Comparison of ENCODE assay signal across 9 cellular contexts in the genomic region with DNA sequence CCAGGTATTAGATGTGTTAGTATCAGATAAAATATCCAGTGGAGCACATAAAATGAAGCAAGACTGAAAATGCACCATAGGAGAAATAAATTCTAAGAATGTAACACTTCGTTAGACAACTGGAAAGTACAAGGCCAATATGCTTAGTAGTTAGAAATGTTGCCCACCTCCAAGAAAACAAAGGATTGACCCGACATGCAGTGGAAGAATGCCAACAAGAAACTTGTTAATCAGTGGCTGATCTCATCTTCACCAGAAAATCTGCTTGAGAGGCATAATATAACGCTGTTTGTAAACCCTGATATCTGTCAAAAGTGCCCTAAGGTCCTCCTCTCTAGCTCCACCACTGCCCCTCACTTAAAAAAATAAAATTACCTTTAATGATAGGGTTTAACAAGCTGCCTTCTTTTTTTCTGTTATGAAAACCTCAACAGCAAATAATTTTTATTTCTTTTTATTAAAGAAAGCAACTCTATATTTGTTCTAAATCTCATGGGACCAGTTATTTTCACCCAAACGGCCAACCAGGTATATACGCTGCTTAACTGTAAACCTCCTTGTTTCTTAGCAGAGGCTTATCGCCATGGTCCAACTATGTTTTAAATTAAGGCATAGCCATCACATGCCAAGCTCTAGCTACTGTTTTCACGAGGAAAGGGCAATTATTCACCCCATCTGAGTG. TPM values are rescaled to one million over a fixed set of nuclear protein-coding genes. Genes with fewer than 3 reads are reported as not detected.
A peak's percentile ranks its signal among the peaks of the same experiment; 100 is the strongest.
DNase-seq lines count a peak whose midpoint lies in the region; TF ChIP-seq lines count a peak whose summit lies in the region.
"Had no signal": no experiment of that assay in that cellular context is flagged by ENCODE, and none has a peak within 500 bp of the region (broad histone marks: within the 10 kb centered on the region; RNA-seq: fewer than 3 reads in every experiment).

No MANE protein-coding gene starts in this region.

- no peak overlapping the region for H2AK5ac ChIP-seq in mesendoderm (ENCODE audit: low read length)

- no peak overlapping the region for H2BK120ac ChIP-seq in mesendoderm (ENCODE audit: low read depth, low read length)

- TF ChIP-seq POLR2A in uterus (IDR thresholded peaks at IDR 0.05), result no peak

- H2BK5ac ChIP-seq in mesendoderm (ENCODE audit: low read length), result no peak overlapping the region

- dilution Hi-C loops in mammary epithelial cell (cut with HindIII; ENCODE audit: low sequenced_read_pairs), result no loop called here

- H3K4me3 ChIP-seq in mammary epithelial cell (replicated peaks in 1 of 3; ENCODE audit: insufficient read depth in 1 of 3, low read depth in 2 of 3, low read length in 3 of 3), result peak overlapping the region in 1 of 3 experiments; percentile 61
- H3K4me3 ChIP-seq in mesendoderm (ENCODE audit: low read length), result peak overlapping the region; percentile 83
- H3K4me3 ChIP-seq in uterus, result peak overlapping the region in 1 of 2 donors; percentile 69

- H4K5ac ChIP-seq in mesendoderm (ENCODE audit: low read length), result no peak overlapping the region

- peak overlapping the region; percentile 19 for H3K18ac ChIP-seq in mesendoderm (ENCODE audit: low read length)

- H3K27ac ChIP-seq in mammary epithelial cell (ENCODE audit: insufficient read depth, low read depth, low read length) (no peak overlapping the region), mesendoderm (ENCODE audit: low read depth, low read length) (no peak overlapping the region), uterus (no peak overlapping the region)

- WGBS in mammary epithelial cell (ENCODE audit: low coverage, missing lambda C conversion rate), result 61% methylated on average over 7 of the region's 7 CpGs
- WGBS in mesendoderm (ENCODE audit: extremely low coverage, insufficient coverage, low lambda C conversion rate), result no CpG with 5 or more reads among the region's 7 CpGs

- peaks cover 44% of the 10 kb centered on the region for H3K4me1 Mint-ChIP-seq in activated naive CD4-positive, alpha-beta T cell treated with anti-CD3 and anti-CD28 coated beads, Interleukin-2, amount 50 U/mL, for 24 hours
- H3K4me1 Mint-ChIP-seq in type B pancreatic cell (ENCODE audit: unreplicated experiment), result peaks cover 38% of the 10 kb centered on the region

- H3K4me2 ChIP-seq in mammary epithelial cell (ENCODE audit: insufficient read depth, low read depth, low read length), result peak overlapping the region; percentile 96
- peak overlapping the region; percentile 77 for H3K4me2 ChIP-seq in mesendoderm (ENCODE audit: low read length)

- intact Hi-C loops in mammary epithelial cell (cut with micrococcal nuclease) (loop anchor here (5.0 kb wide), 3 partner anchors 257 to 572 kb away; no protein-coding TSS in a partner anchor), uterus (cut with DNase I; ENCODE audit: low total_unique reads) (no loop called here)

- H3K9ac ChIP-seq in mammary epithelial cell (ENCODE audit: insufficient read depth, low read length) (peak overlapping the region; percentile 5), mesendoderm (ENCODE audit: low read length) (peak overlapping the region; percentile 75)

- no TSS peak for BruUV-seq in mammary epithelial cell (replicated peaks; lab: Mats Ljungman, UMichigan)

- CTCF ChIA-PET in mammary epithelial cell (lab: Charles Lee; ENCODE audit: low non-redundant PET), result interaction anchor here (0.6 kb wide), 2 partner anchors 118 to 219 kb away, joined by 3 to 6 read pairs; no protein-coding TSS in a partner anchor

- TF ChIP-seq CTCF in mammary epithelial cell (conservative IDR thresholded peaks at IDR 0.05 in 1 of 2, IDR thresholded peaks at IDR 0.05 in 1 of 2; ENCODE audit: extremely low read depth in 1 of 2, insufficient read depth in 1 of 2, low read depth in 1 of 2, low read length in 2 of 2) (no peak), type B pancreatic cell (conservative IDR thresholded peaks at IDR 0.05) (no peak), uterus (IDR thresholded peaks at IDR 0.05) (no peak)

- H3K56ac ChIP-seq in mesendoderm (ENCODE audit: low read length), result peak overlapping the region; percentile 70

- no peak overlapping the region for H3K23ac ChIP-seq in mesendoderm (ENCODE audit: low read length)

- peak overlapping the region; percentile 92 for H2AFZ ChIP-seq in mammary epithelial cell (ENCODE audit: low read depth, low read length)

- H3K36me3 Mint-ChIP-seq in activated naive CD4-positive, alpha-beta T cell treated with anti-CD3 and anti-CD28 coated beads, Interleukin-2, amount 50 U/mL, for 24 hours, result no peaks in the 10 kb centered on the region
- H3K36me3 Mint-ChIP-seq in type B pancreatic cell, result no peaks in the 10 kb centered on the region

- no peak overlapping the region for H3K4ac ChIP-seq in mesendoderm (ENCODE audit: low read depth, low read length)

- H3K79me1 ChIP-seq in mesendoderm (ENCODE audit: low read length), result peaks cover 2% of the 10 kb centered on the region

- H3K9me3 ChIP-seq in mammary epithelial cell (replicated peaks; ENCODE audit: insufficient read depth, low read length) (no peaks in the 10 kb centered on the region), uterus (no peaks in the 10 kb centered on the region)

- in situ Hi-C loops in mammary epithelial cell (cut with MboI; ENCODE audit: low sequenced_read_pairs in 2 of 2), result loop anchor here (5.0 to 10.0 kb wide), 3 partner anchors 365 to 732 kb away; no protein-coding TSS in a partner anchor

- H3K27me3 ChIP-seq in mammary epithelial cell (ENCODE audit: insufficient read depth, low read length), result no peaks in the 10 kb centered on the region
- no peaks in the 10 kb centered on the region for H3K27me3 ChIP-seq in mesendoderm (ENCODE audit: insufficient read depth, low read length, poor library complexity)
- H3K27me3 ChIP-seq in uterus, result no peaks in the 10 kb centered on the region

- H3K27ac Mint-ChIP-seq in activated naive CD4-positive, alpha-beta T cell treated with anti-CD3 and anti-CD28 coated beads, Interleukin-2, amount 50 U/mL, for 24 hours, result peak overlapping the region; percentile 88
- H3K27ac Mint-ChIP-seq in type B pancreatic cell, result peak overlapping the region; percentile 86

- no peaks in the 10 kb centered on the region for H3K9me3 Mint-ChIP-seq in activated naive CD4-positive, alpha-beta T cell treated with anti-CD3 and anti-CD28 coated beads, Interleukin-2, amount 50 U/mL, for 24 hours
- no peaks in the 10 kb centered on the region for H3K9me3 Mint-ChIP-seq in type B pancreatic cell

- peaks cover 23% of the 10 kb centered on the region for H3K4me1 ChIP-seq in mammary epithelial cell (ENCODE audit: insufficient read depth, low read length)
- peaks cover 2% of the 10 kb centered on the region for H3K4me1 ChIP-seq in mesendoderm (ENCODE audit: control insufficient read depth, low read depth, low read length)
- H3K4me1 ChIP-seq in uterus, result no peaks in the 10 kb centered on the region

- H3K79me2 ChIP-seq in mammary epithelial cell (ENCODE audit: insufficient read depth, low read length), result no peaks in the 10 kb centered on the region
- H3K79me2 ChIP-seq in mesendoderm (ENCODE audit: control insufficient read depth, insufficient read depth, low read length), result peaks cover 36% of the 10 kb centered on the region

- H4K8ac ChIP-seq in mesendoderm (ENCODE audit: low read depth, low read length), result no peak overlapping the region

- no peak for DNase-seq in activated naive CD4-positive, alpha-beta T cell treated with anti-CD3 and anti-CD28 coated beads, Interleukin-2, amount 50 U/mL, for 16 hours
- DNase-seq in mammary epithelial cell (no peak), mesendoderm (peak; percentile 51), type B pancreatic cell (ENCODE audit: extremely low spot score, unreplicated experiment) (no peak), uterus (no peak), NOMO-1 treated with DMSO at 0.1 percent for 48 hours (lab: John Stamatoyannopoulos, UW; ENCODE audit: unreplicated experiment) (no peak), amygdala (lab: John Stamatoyannopoulos, UW) (no peak)
- DNase-seq: NCI-H510A had no signal

- H3K27me3 Mint-ChIP-seq in activated naive CD4-positive, alpha-beta T cell treated with anti-CD3 and anti-CD28 coated beads, Interleukin-2, amount 50 U/mL, for 24 hours, result no peaks in the 10 kb centered on the region
- peaks cover 19% of the 10 kb centered on the region for H3K27me3 Mint-ChIP-seq in type B pancreatic cell

- no peaks in the 10 kb centered on the region for H4K20me1 ChIP-seq in mammary epithelial cell (ENCODE audit: insufficient read depth, low read length)

- H3K4me3 Mint-ChIP-seq in activated naive CD4-positive, alpha-beta T cell treated with anti-CD3 and anti-CD28 coated beads, Interleukin-2, amount 50 U/mL, for 24 hours, result peak overlapping the region; percentile 95
- peak overlapping the region; percentile 93 for H3K4me3 Mint-ChIP-seq in type B pancreatic cell

- H3K36me3 ChIP-seq in mammary epithelial cell (ENCODE audit: insufficient read depth, low read length) (no peaks in the 10 kb centered on the region), mesendoderm (ENCODE audit: control insufficient read depth, insufficient read depth, low read length) (no peaks in the 10 kb centered on the region), uterus (no peaks in the 10 kb centered on the region)

- H2BK15ac ChIP-seq in mesendoderm (replicated peaks; ENCODE audit: low read depth), result no peak overlapping the region

RNA-seq across cellular contexts. Expression of a gene that starts 1.8 kb away (rescaled TPM):
- total RNA-seq in mammary epithelial cell, result 10 to 100 TPM; 10.6 to 15.3 TPM
- polyA plus RNA-seq in mammary epithelial cell, result 8.7 TPM
- polyA minus RNA-seq in mammary epithelial cell, result 2.0 TPM
- polyA plus RNA-seq in mesendoderm (2013, experiment 1 of 2), result 20.7 TPM
- polyA plus RNA-seq in mesendoderm (2013, experiment 2 of 2), result 20.8 TPM
- total RNA-seq in type B pancreatic cell (ENCODE audit: low replicate concordance), result 8.3 and 11.0 TPM in 2 replicates
- total RNA-seq in uterus, result 10 to 100 TPM in 2 of 4 donors, 1 to 10 TPM in 1, under 1 TPM in 1; 0.77 to 25.9 (median 12.2) TPM
